Comparison of ENCODE assay signal across 1 cellular context in genomic region chr12:110669193-110669502, GRCh38.
TF ChIP-seq lines count a peak whose summit lies in the region.

No MANE protein-coding gene starts in this region.

TF ChIP-seq in GM12878, 131 proteins besides CTCF, POLR2A, EP300 and RAD21 (continued from another document):
- TF ChIP-seq RELB (IDR thresholded peaks at IDR 0.05; ENCODE audit: low read depth) (no peak), FOS (IDR thresholded peaks at IDR 0.05; ENCODE audit: borderline replicate concordance, extremely low read depth, insufficient read length) (no peak), STAT1 (conservative IDR thresholded peaks at IDR 0.05) (no peak), IKZF2 (IDR thresholded peaks at IDR 0.05) (peak; percentile 69 to 74), IRF5 (IDR thresholded peaks at IDR 0.05; ENCODE audit: borderline replicate concordance) (no peak), SIN3A (IDR thresholded peaks at IDR 0.05; ENCODE audit: low read depth, low read length) (no peak), GATAD2B (conservative IDR thresholded peaks at IDR 0.05; ENCODE audit: low read depth) (0 out of 2 replicates have a peak, but pooled peaks have one; percentile 54), BACH1 (IDR thresholded peaks at IDR 0.05; ENCODE audit: borderline replicate concordance) (peak; percentile 48; the same call in 1 of the 2 replicates), HDGF (IDR thresholded peaks at IDR 0.05) (peak; percentile 98), MTA2 (IDR thresholded peaks at IDR 0.05; ENCODE audit: low read depth) (peak; percentile 44), SPI1 (IDR thresholded peaks at IDR 0.05; ENCODE audit: borderline replicate concordance, insufficient read depth, low read depth, low read length) (peak; percentile 90), IRF4 (IDR thresholded peaks at IDR 0.05; ENCODE audit: low read depth, low read length) (peak; percentile 64; the same call in 1 of the 2 replicates), RUNX3 (IDR thresholded peaks at IDR 0.05; ENCODE audit: low read length) (no peak; the same call in 1 of the 2 replicates), PAX5 (IDR thresholded peaks at IDR 0.05; ENCODE audit: borderline replicate concordance, low read depth, low read length) (peak; percentile 23; the same call in 1 of the 2 replicates), ZZZ3 (IDR thresholded peaks at IDR 0.05; ENCODE audit: control insufficient read depth, insufficient read length, low read depth) (no peak), NBN (IDR thresholded peaks at IDR 0.05) (0 out of 2 replicates have a peak, but pooled peaks have one; percentile 29), MYC (IDR thresholded peaks at IDR 0.05; ENCODE audit: insufficient read depth, insufficient read length, insufficient replicate concordance, low read length, severe bottlenecking) (no peak), ZNF592 (IDR thresholded peaks at IDR 0.05) (no peak), RB1 (IDR thresholded peaks at IDR 0.05; ENCODE audit: borderline replicate concordance) (0 out of 2 replicates have a peak, but pooled peaks have one; percentile 19), IKZF1 (conservative IDR thresholded peaks at IDR 0.05) (peak; percentile 79), EED (IDR thresholded peaks at IDR 0.05; ENCODE audit: low read depth) (peak; percentile 50)
